In genomic region chr11:95684701-95685100, GRCh38 we compare ENCODE assay signal across 22 cellular contexts.
DNase-seq lines count a peak whose midpoint lies in the region; ATAC-seq and TF ChIP-seq lines count a peak whose summit lies in the region.
"Had no signal": no experiment of that assay in that cellular context is flagged by ENCODE, and none has a peak within 500 bp of the region (broad histone marks: within the 10 kb centered on the region; RNA-seq: fewer than 3 reads in every experiment).

No MANE protein-coding gene starts in this region.

- peaks cover 72% of the 10 kb centered on the region for H3K4me1 ChIP-seq in CD4-positive, CD25-positive, alpha-beta regulatory T cell (ENCODE audit: control insufficient read depth, insufficient read depth, low read length, poor library complexity, severe bottlenecking)
- H3K4me1 ChIP-seq in gastroesophageal sphincter = peaks cover 6 to 22% (median 13%) of the 10 kb centered on the region in 3 donors
- H3K4me1 ChIP-seq: right atrium auricular region had no signal

- no peak overlapping the region for H3K4me3 Mint-ChIP-seq in T-helper 1 cell treated with Interleukin-12 subunit alpha and Interleukin-12 subunit beta and Interleukin-4 antibody, amounts not matched to agents 30 μg/mL and 1 μg/mL, for 36 hours
- H3K4me3 Mint-ChIP-seq in CD4-positive, CD25-positive, alpha-beta regulatory T cell = peak overlapping the region in 1 of 4 donors; percentile 87
- H3K4me3 Mint-ChIP-seq in activated CD8-positive, alpha-beta T cell treated with anti-CD3 and anti-CD28 coated beads for 36 hours = no peak overlapping the region
- H3K4me3 Mint-ChIP-seq: mesothelial cell of epicardium, natural killer cell had no signal

- H3K27me3 Mint-ChIP-seq in T-helper 1 cell treated with Interleukin-12 subunit alpha and Interleukin-12 subunit beta and Interleukin-4 antibody, amounts not matched to agents 30 μg/mL and 1 μg/mL, for 36 hours (ENCODE audit: low read depth) = no peaks in the 10 kb centered on the region
- no peaks in the 10 kb centered on the region for H3K27me3 Mint-ChIP-seq in CD4-positive, CD25-positive, alpha-beta regulatory T cell
- no peaks in the 10 kb centered on the region for H3K27me3 Mint-ChIP-seq in activated CD8-positive, alpha-beta T cell treated with anti-CD3 and anti-CD28 coated beads for 36 hours

- no peak for TF ChIP-seq CTCF in activated CD8-positive, alpha-beta T cell treated with anti-CD3 and anti-CD28 coated beads for 36 hours (IDR thresholded peaks at IDR 0.05)
- no peak for TF ChIP-seq CTCF in gastroesophageal sphincter (IDR thresholded peaks at IDR 0.05)

- no peak for DNase-seq in T-helper 1 cell
- DNase-seq in CD4-positive, CD25-positive, alpha-beta regulatory T cell = no peak
- DNase-seq in activated CD8-positive, alpha-beta T cell treated with anti-CD3 and anti-CD28 coated beads for 36 hours = no peak
- DNase-seq in occipital lobe (lab: John Stamatoyannopoulos, UW) = peak; percentile 48
- no peak for DNase-seq in NCI-H446 (lab: John Stamatoyannopoulos, UW)
- no peak for DNase-seq in NCI-H82 treated with DMSO at 0.1 percent for 48 hours (lab: John Stamatoyannopoulos, UW; ENCODE audit: unreplicated experiment)
- DNase-seq: activated CD4-positive, alpha-beta T cell treated with anti-CD3 and anti-CD28 coated beads for 1 hour; activated CD8-positive, alpha-beta memory T cell treated with anti-CD3 and anti-CD28 coated beads, Interleukin-2, amount 50 U/mL, for 4 hours; central memory CD4-positive, alpha-beta T cell; COR-L47; dermis blood vessel endothelial cell; natural killer cell; NCI-H1436 treated with DMSO at 0.1 percent for 48 hours; NCI-H526; stimulated activated CD4-positive, alpha-beta T cell treated with anti-CD3 and anti-CD28 coated beads, Interleukin-4, amount 100 ng/mL, for 1 hour; stimulated activated naive CD4-positive, alpha-beta T cell had no signal

- no peak for TF ChIP-seq POLR2A in gastroesophageal sphincter (IDR thresholded peaks at IDR 0.05)

- H3K27ac Mint-ChIP-seq in T-helper 1 cell treated with Interleukin-12 subunit alpha and Interleukin-12 subunit beta and Interleukin-4 antibody, amounts not matched to agents 30 μg/mL and 1 μg/mL, for 36 hours = peak overlapping the region; percentile 18
- H3K27ac Mint-ChIP-seq in CD4-positive, CD25-positive, alpha-beta regulatory T cell = peak overlapping the region in 2 of 3 donors; percentile 97 to 98
- peak overlapping the region; percentile 83 for H3K27ac Mint-ChIP-seq in activated CD8-positive, alpha-beta T cell treated with anti-CD3 and anti-CD28 coated beads for 36 hours
- H3K27ac Mint-ChIP-seq: mesothelial cell of epicardium, natural killer cell had no signal

- peaks cover 7% of the 10 kb centered on the region for H3K9me3 Mint-ChIP-seq in T-helper 1 cell treated with Interleukin-12 subunit alpha and Interleukin-12 subunit beta and Interleukin-4 antibody, amounts not matched to agents 30 μg/mL and 1 μg/mL, for 36 hours
- peaks cover 0 to 1% (median 0%) of the 10 kb centered on the region in 7 donors for H3K9me3 Mint-ChIP-seq in CD4-positive, CD25-positive, alpha-beta regulatory T cell
- H3K9me3 Mint-ChIP-seq in activated CD8-positive, alpha-beta T cell treated with anti-CD3 and anti-CD28 coated beads for 36 hours = peaks cover 6% of the 10 kb centered on the region
- H3K9me3 Mint-ChIP-seq: mesothelial cell of epicardium, natural killer cell had no signal

- H3K36me3 Mint-ChIP-seq in T-helper 1 cell treated with Interleukin-12 subunit alpha and Interleukin-12 subunit beta and Interleukin-4 antibody, amounts not matched to agents 30 μg/mL and 1 μg/mL, for 36 hours (ENCODE audit: low read depth) = peaks cover 10% of the 10 kb centered on the region
- peaks cover 9% of the 10 kb centered on the region for H3K36me3 Mint-ChIP-seq in CD4-positive, CD25-positive, alpha-beta regulatory T cell
- peaks cover 19% of the 10 kb centered on the region for H3K36me3 Mint-ChIP-seq in activated CD8-positive, alpha-beta T cell treated with anti-CD3 and anti-CD28 coated beads for 36 hours (ENCODE audit: low read depth)
- H3K36me3 Mint-ChIP-seq: mesothelial cell of epicardium, natural killer cell had no signal

- peaks cover 59% of the 10 kb centered on the region for H3K4me1 Mint-ChIP-seq in T-helper 1 cell treated with Interleukin-12 subunit alpha and Interleukin-12 subunit beta and Interleukin-4 antibody, amounts not matched to agents 30 μg/mL and 1 μg/mL, for 36 hours (ENCODE audit: low read depth)
- H3K4me1 Mint-ChIP-seq in CD4-positive, CD25-positive, alpha-beta regulatory T cell = peaks cover 35 to 67% (median 51%) of the 10 kb centered on the region in 4 donors
- peaks cover 62% of the 10 kb centered on the region for H3K4me1 Mint-ChIP-seq in activated CD8-positive, alpha-beta T cell treated with anti-CD3 and anti-CD28 coated beads for 36 hours (ENCODE audit: low read depth)
- H3K4me1 Mint-ChIP-seq: natural killer cell had no signal

- CTCF ChIA-PET in activated CD8-positive, alpha-beta T cell treated with anti-CD3 and anti-CD28 coated beads for 36 hours (lab: Charles Lee) = interaction anchor here (1.0 to 2.8 kb wide), 3 partner anchors 14 to 533 kb away, joined by 3 to 24 read pairs (median 9); no protein-coding TSS in a partner anchor

- POLR2A ChIA-PET in activated CD8-positive, alpha-beta T cell treated with anti-CD3 and anti-CD28 coated beads for 36 hours (lab: Charles Lee) = interaction anchor here (1.1 kb wide), 2 partner anchors 11 to 14 kb away, joined by 4 read pairs; no protein-coding TSS in a partner anchor

- H3K4me3 ChIP-seq in CD4-positive, CD25-positive, alpha-beta regulatory T cell (ENCODE audit: low read depth, low read length) = peak overlapping the region; percentile 71
- H3K4me3 ChIP-seq in gastroesophageal sphincter = no peak overlapping the region
- H3K4me3 ChIP-seq: right atrium auricular region, tibial nerve had no signal

- H3K27ac ChIP-seq in CD4-positive, CD25-positive, alpha-beta regulatory T cell (ENCODE audit: insufficient read depth, low read length, poor library complexity, severe bottlenecking) = peak overlapping the region; percentile 71
- H3K27ac ChIP-seq in gastroesophageal sphincter = no peak overlapping the region
- H3K27ac ChIP-seq: KMS-11, right atrium auricular region had no signal

- no peaks in the 10 kb centered on the region for H3K36me3 ChIP-seq in CD4-positive, CD25-positive, alpha-beta regulatory T cell (ENCODE audit: control insufficient read depth, insufficient read depth, low read length)
- H3K36me3 ChIP-seq in gastroesophageal sphincter = no peaks in the 10 kb centered on the region
- H3K36me3 ChIP-seq: right atrium auricular region, tibial nerve had no signal

- no peak for ATAC-seq in CD4-positive, CD25-positive, alpha-beta regulatory T cell (ENCODE audit: low read depth in 2 of 2)
- no peak for ATAC-seq in activated CD8-positive, alpha-beta T cell treated with anti-CD3 and anti-CD28 coated beads for 36 hours
- ATAC-seq in gastroesophageal sphincter = no peak
- ATAC-seq: natural killer cell had no signal

- intact Hi-C loops in activated CD8-positive, alpha-beta T cell treated with anti-CD3 and anti-CD28 coated beads for 36 hours (cut with micrococcal nuclease) = loop anchor here (5.0 kb wide), 1 partner anchor 127 kb away; no protein-coding TSS in a partner anchor

- 83 to 88% methylated on average over 1 to 2 of the region's 2 CpGs for WGBS in gastroesophageal sphincter (ENCODE audit: low coverage in 1 of 2), 2 donors

- no peak for TF ChIP-seq EP300 in gastroesophageal sphincter (IDR thresholded peaks at IDR 0.05)

- no peaks in the 10 kb centered on the region for H3K9me3 ChIP-seq in CD4-positive, CD25-positive, alpha-beta regulatory T cell (ENCODE audit: control insufficient read depth in 2 of 2, low read length in 2 of 2)
- no peaks in the 10 kb centered on the region for H3K9me3 ChIP-seq in gastroesophageal sphincter
- H3K9me3 ChIP-seq: right atrium auricular region, tibial nerve had no signal

- no peaks in the 10 kb centered on the region for H3K27me3 ChIP-seq in CD4-positive, CD25-positive, alpha-beta regulatory T cell (ENCODE audit: control insufficient read depth, insufficient read depth, low read length)
- no peaks in the 10 kb centered on the region for H3K27me3 ChIP-seq in gastroesophageal sphincter
- H3K27me3 ChIP-seq: right atrium auricular region, tibial nerve had no signal

Comparison
In these comparisons a context has a peak if more than half of its experiments do, and no peak if none do; other contexts are left out.
1. H3K27ac Mint-ChIP-seq: peak in every context shown above with its lines; median percentile 98 in CD4-positive, CD25-positive, alpha-beta regulatory T cell; 83 in activated CD8-positive, alpha-beta T cell treated with anti-CD3 and anti-CD28 coated beads for 36 hours; 18 in T-helper 1 cell treated with Interleukin-12 subunit alpha and Interleukin-12 subunit beta and Interleukin-4 antibody, amounts not matched to agents 30 μg/mL and 1 μg/mL, for 36 hours.